Comparison of ENCODE assay signal across 1 cellular context in genomic region chr19:49448432-49448786, GRCh38.
TF ChIP-seq lines count a peak whose summit lies in the region.

No MANE protein-coding gene starts in this region.

TF ChIP-seq in HepG2, 621 proteins besides CTCF, POLR2A, EP300 and RAD21:
- TF ChIP-seq TERF1 (CRISPR knock-in tag; IDR thresholded peaks at IDR 0.05) = no peak
- no peak for TF ChIP-seq PPARG (CRISPR knock-in tag; conservative IDR thresholded peaks at IDR 0.05)
- TF ChIP-seq ZNF547 (CRISPR knock-in tag; IDR thresholded peaks at IDR 0.05) = no peak
- no peak for TF ChIP-seq MED1 (CRISPR knock-in tag; IDR thresholded peaks at IDR 0.05)
- no peak for TF ChIP-seq ZNF280B (CRISPR knock-in tag; IDR thresholded peaks at IDR 0.05; ENCODE audit: borderline replicate concordance)
- TF ChIP-seq IKZF1 (IDR thresholded peaks at IDR 0.05) = no peak
- TF ChIP-seq ZBTB21 (CRISPR knock-in tag; IDR thresholded peaks at IDR 0.05) = no peak
- TF ChIP-seq ZNF780A (CRISPR knock-in tag; IDR thresholded peaks at IDR 0.05) = no peak
- TF ChIP-seq ZNF205 (CRISPR knock-in tag; IDR thresholded peaks at IDR 0.05) = no peak
- TF ChIP-seq ATF4 (CRISPR knock-in tag; IDR thresholded peaks at IDR 0.05) = no peak
- no peak for TF ChIP-seq KDM5A (IDR thresholded peaks at IDR 0.05; ENCODE audit: borderline replicate concordance, low read length)
- no peak for TF ChIP-seq NFRKB (IDR thresholded peaks at IDR 0.05)
- TF ChIP-seq AHR (CRISPR knock-in tag; IDR thresholded peaks at IDR 0.05) = no peak
- TF ChIP-seq ZFP1 (CRISPR knock-in tag; IDR thresholded peaks at IDR 0.05) = no peak
- TF ChIP-seq FOXC1 (CRISPR knock-in tag; IDR thresholded peaks at IDR 0.05; ENCODE audit: borderline replicate concordance) = no peak
- TF ChIP-seq HNF1B (CRISPR knock-in tag; IDR thresholded peaks at IDR 0.05) = no peak
- TF ChIP-seq ERF (CRISPR knock-in tag; IDR thresholded peaks at IDR 0.05) = no peak
- TF ChIP-seq ZNF572 (CRISPR knock-in tag; IDR thresholded peaks at IDR 0.05) = no peak
- TF ChIP-seq POGK (CRISPR knock-in tag; conservative IDR thresholded peaks at IDR 0.05) = no peak
